ENCODE assay signal across 18 cellular contexts in the genomic region with DNA sequence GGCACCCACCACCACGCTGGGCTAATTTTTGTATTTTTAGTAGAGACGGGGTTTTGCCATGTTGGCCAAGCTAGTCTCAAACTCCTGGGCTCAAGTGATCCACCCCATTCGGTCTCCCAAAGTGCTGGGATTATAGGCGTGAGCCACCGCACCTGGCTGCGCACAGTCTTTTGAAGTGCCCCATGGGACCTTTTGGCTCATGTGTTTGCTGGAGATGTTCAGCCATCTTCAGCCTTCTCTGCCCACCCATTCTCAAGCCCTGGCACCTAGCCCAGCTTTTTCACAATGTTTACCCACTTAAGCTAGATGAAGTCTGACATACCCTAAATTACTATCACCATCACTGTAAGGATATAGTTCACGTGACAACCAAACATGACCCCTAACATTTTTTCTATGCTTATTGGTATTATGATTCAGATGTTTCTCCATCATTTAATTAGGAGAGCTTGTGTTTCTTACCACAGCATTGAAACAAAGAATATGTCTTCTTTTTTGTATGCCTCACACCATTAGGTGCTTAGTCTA. TPM values are rescaled to one million over a fixed set of nuclear protein-coding genes. Genes with fewer than 3 reads are reported as not detected.
DNase-seq lines count a peak whose midpoint lies in the region; ATAC-seq, FAIRE-seq and TF ChIP-seq lines count a peak whose summit lies in the region.
"Had no signal": no experiment of that assay in that cellular context is flagged by ENCODE, and none has a peak within 500 bp of the region (broad histone marks: within the 10 kb centered on the region; RNA-seq: fewer than 3 reads in every experiment).

No MANE protein-coding gene starts in this region.

- peaks cover 61% of the 10 kb centered on the region for H3K36me3 Mint-ChIP-seq in activated CD8-positive, alpha-beta memory T cell treated with anti-CD3 and anti-CD28 coated beads, Interleukin-2, amount 10 ng/mL, durations not matched to agents 7 days and 5 days
- H3K36me3 Mint-ChIP-seq: activated CD4-positive, alpha-beta memory T cell treated with anti-CD3 and anti-CD28 coated beads for 36 hours had no signal

- no peak for FAIRE-seq in kidney (lab: Jason Lieb, UNC)
- FAIRE-seq: GM12892 had no signal

- no peak overlapping the region for H3K9ac ChIP-seq in kidney (ENCODE audit: low read length in 2 of 2)

- H3K36me3 ChIP-seq in lower lobe of right lung (peaks cover 78% of the 10 kb centered on the region), kidney (ENCODE audit: control insufficient read depth in 1 of 2, insufficient read depth in 2 of 2, low read length in 2 of 2) (no peaks in the 10 kb centered on the region)

- peaks cover 28% of the 10 kb centered on the region for H3K4me1 Mint-ChIP-seq in activated CD8-positive, alpha-beta memory T cell treated with anti-CD3 and anti-CD28 coated beads, Interleukin-2, amount 10 ng/mL, durations not matched to agents 7 days and 5 days

- H3K27ac Mint-ChIP-seq in activated CD8-positive, alpha-beta memory T cell treated with anti-CD3 and anti-CD28 coated beads, Interleukin-2, amount 10 ng/mL, durations not matched to agents 7 days and 5 days: no peak overlapping the region
- H3K27ac Mint-ChIP-seq: activated CD4-positive, alpha-beta memory T cell treated with anti-CD3 and anti-CD28 coated beads for 36 hours; activated naive CD4-positive, alpha-beta T cell treated with anti-CD3 and anti-CD28 coated beads, Interleukin-2, amount 10 ng/mL, durations not matched to agents 7 days and 5 days had no signal

- ATAC-seq in lower lobe of right lung: no peak
- no peak for ATAC-seq in activated CD8-positive, alpha-beta memory T cell treated with anti-CD3 and anti-CD28 coated beads, Interleukin-2, amount 10 ng/mL, durations not matched to agents 7 days and 5 days
- ATAC-seq: stimulated activated naive CD8-positive, alpha-beta T cell treated with anti-CD3 and anti-CD28 coated beads, Interleukin-15, Interleukin-2, amounts not matched to agents 100 U/mL and 50 U/mL, for 24 hours had no signal

- intact Hi-C loops in lower lobe of right lung (cut with DNase I) (no loop called here), kidney (cut with DNase I) (no loop called here)

- H3K4me1 ChIP-seq in lower lobe of right lung: peaks cover 80% of the 10 kb centered on the region
- H3K4me1 ChIP-seq in kidney (ENCODE audit: control insufficient read depth in 1 of 2, insufficient read depth in 1 of 2, low read depth in 1 of 2, low read length in 2 of 2): peaks cover 0 to 5% of the 10 kb centered on the region in 2 donors

- H3K4me3 ChIP-seq in lower lobe of right lung (no peak overlapping the region), kidney (ENCODE audit: low read length in 2 of 2) (no peak overlapping the region)

- TF ChIP-seq CTCF in lower lobe of right lung (IDR thresholded peaks at IDR 0.05) (no peak), kidney (IDR thresholded peaks at IDR 0.05; ENCODE audit: borderline replicate concordance, extremely low read depth, insufficient read depth) (no peak)

- H3K27me3 Mint-ChIP-seq in activated CD8-positive, alpha-beta memory T cell treated with anti-CD3 and anti-CD28 coated beads, Interleukin-2, amount 10 ng/mL, durations not matched to agents 7 days and 5 days: no peaks in the 10 kb centered on the region
- H3K27me3 Mint-ChIP-seq: CD8-positive, alpha-beta memory T cell had no signal

- no peaks in the 10 kb centered on the region for H3K27me3 ChIP-seq in lower lobe of right lung (ENCODE audit: low read depth)

- H3K4me3 Mint-ChIP-seq in activated CD8-positive, alpha-beta memory T cell treated with anti-CD3 and anti-CD28 coated beads, Interleukin-2, amount 10 ng/mL, durations not matched to agents 7 days and 5 days: no peak overlapping the region
- H3K4me3 Mint-ChIP-seq: activated CD4-positive, alpha-beta memory T cell treated with anti-CD3 and anti-CD28 coated beads for 36 hours; activated naive CD4-positive, alpha-beta T cell treated with anti-CD3 and anti-CD28 coated beads, Interleukin-2, amount 10 ng/mL, durations not matched to agents 7 days and 5 days; CD8-positive, alpha-beta memory T cell had no signal

- DNase-seq in DMS53 (lab: John Stamatoyannopoulos, UW): peak; percentile 73
- DNase-seq in NCI-H1436 (lab: John Stamatoyannopoulos, UW): peak; percentile 96
- peak; percentile 78 for DNase-seq in NCI-H748 treated with DMSO at 0.1 percent for 48 hours (lab: John Stamatoyannopoulos, UW)
- no peak for DNase-seq in lower lobe of right lung
- DNase-seq in kidney: no peak
- no peak for DNase-seq in GF-D8 (lab: John Stamatoyannopoulos, UW)
- DNase-seq in activated CD8-positive, alpha-beta memory T cell treated with anti-CD3 and anti-CD28 coated beads, Interleukin-2, amount 10 ng/mL, durations not matched to agents 7 days and 5 days: no peak
- DNase-seq: activated CD4-positive, alpha-beta memory T cell treated with anti-CD3 and anti-CD28 coated beads for 36 hours; activated naive CD4-positive, alpha-beta T cell treated with anti-CD3 and anti-CD28 coated beads, Interleukin-2, amount 10 ng/mL, durations not matched to agents 7 days and 5 days; CD8-positive, alpha-beta memory T cell; dermis blood vessel endothelial cell; NK-92 treated with Interleukin-12 subunit alpha and Interleukin-12 subunit beta, amount 100 ng/mL, for 24 hours; stimulated activated CD4-positive, alpha-beta T cell treated with anti-CD3 and anti-CD28 coated beads, Interleukin-2, amount 100 ng/mL, for 24 hours; stimulated activated naive CD8-positive, alpha-beta T cell treated with anti-CD3 and anti-CD28 coated beads, Interleukin-15, Interleukin-2, amounts not matched to agents 100 U/mL and 50 U/mL, for 24 hours; T-helper 1 cell had no signal

- H3K27ac ChIP-seq in lower lobe of right lung (peak overlapping the region; percentile 49), kidney (ENCODE audit: low read depth in 2 of 2, low read length in 2 of 2) (no peak overlapping the region)

- CTCF ChIA-PET in activated CD8-positive, alpha-beta memory T cell treated with anti-CD3 and anti-CD28 coated beads, Interleukin-2, amount 10 ng/mL, durations not matched to agents 7 days and 5 days (lab: Charles Lee): interaction anchor here (1.1 to 1.5 kb wide), 3 partner anchors 9 to 58 kb away, joined by 3 to 5 read pairs (median 4); no protein-coding TSS in a partner anchor

- H3K9me3 ChIP-seq in lower lobe of right lung (no peaks in the 10 kb centered on the region), kidney (ENCODE audit: control insufficient read depth in 1 of 2, low read length in 2 of 2) (no peaks in the 10 kb centered on the region)

- no peaks in the 10 kb centered on the region for H3K9me3 Mint-ChIP-seq in activated CD8-positive, alpha-beta memory T cell treated with anti-CD3 and anti-CD28 coated beads, Interleukin-2, amount 10 ng/mL, durations not matched to agents 7 days and 5 days (ENCODE audit: low read depth)
- H3K9me3 Mint-ChIP-seq: activated CD4-positive, alpha-beta memory T cell treated with anti-CD3 and anti-CD28 coated beads for 36 hours; activated naive CD4-positive, alpha-beta T cell treated with anti-CD3 and anti-CD28 coated beads, Interleukin-2, amount 10 ng/mL, durations not matched to agents 7 days and 5 days; CD8-positive, alpha-beta memory T cell had no signal

RNA-seq across cellular contexts. Expression of a gene that starts 32.3 kb away (rescaled TPM):
- total RNA-seq in lower lobe of right lung: 679 TPM
- total RNA-seq in kidney: 321 TPM
- 44.3 TPM for polyA plus RNA-seq in kidney (ENCODE audit: insufficient read depth, low read depth, low replicate concordance)
- total RNA-seq in activated CD8-positive, alpha-beta memory T cell treated with anti-CD3 and anti-CD28 coated beads, Interleukin-2, amount 10 ng/mL, durations not matched to agents 7 days and 5 days: 100 to 1,000 TPM; 116 to 124 TPM
- total RNA-seq: IMR-90, osteocyte had no signal
- polyA plus RNA-seq: IMR-90 had no signal

Comparison
In these comparisons a context has a peak if more than half of its experiments do, and no peak if none do; other contexts are left out.
1. DNase-seq: peak in DMS53 (single experiment), NCI-H1436 (single experiment) and NCI-H748 treated with DMSO at 0.1 percent for 48 hours (single experiment); none in lower lobe of right lung (single experiment), kidney (single experiment), GF-D8 (single experiment) and activated CD8-positive, alpha-beta memory T cell treated with anti-CD3 and anti-CD28 coated beads, Interleukin-2, amount 10 ng/mL, durations not matched to agents 7 days and 5 days (single experiment).